8 cellular contexts compared by ENCODE assay signal in genomic region chr2:46179037-46179621, GRCh38.
DNase-seq lines count a peak whose midpoint lies in the region; ATAC-seq, FAIRE-seq and TF ChIP-seq lines count a peak whose summit lies in the region.

No MANE protein-coding gene starts in this region.

- CTCF ChIA-PET in activated CD4-positive, alpha-beta memory T cell treated with anti-CD3 and anti-CD28 coated beads for 36 hours (lab: Charles Lee) = interaction anchor here (0.8 kb wide), 1 partner anchor 187 kb away, joined by 3 read pairs; no protein-coding TSS in a partner anchor

- H3K27me3 ChIP-seq in BLaER1 treated with 17β-estradiol and CSF1 and Interleukin-3, amounts not matched to agents 10 nM and 100 nM = no peaks in the 10 kb centered on the region
- H3K27me3 ChIP-seq in ovary (no peaks in the 10 kb centered on the region), upper lobe of right lung (no peaks in the 10 kb centered on the region), HAP-1 (ENCODE audit: low read depth) (no peaks in the 10 kb centered on the region)

- no peaks in the 10 kb centered on the region for H3K36me3 Mint-ChIP-seq in activated CD4-positive, alpha-beta memory T cell treated with anti-CD3 and anti-CD28 coated beads for 36 hours

- intact Hi-C loops in activated CD4-positive, alpha-beta memory T cell treated with anti-CD3 and anti-CD28 coated beads for 36 hours (cut with micrococcal nuclease) = loop anchor here (2.0 kb wide), 1 partner anchor 110 kb away; no protein-coding TSS in a partner anchor
- intact Hi-C loops in ovary (cut with DNase I) = no loop called here
- intact Hi-C loops in upper lobe of right lung (cut with DNase I) = no loop called here

- peaks cover 18 to 34% (median 27%) of the 10 kb centered on the region in 10 experiments for H3K4me1 ChIP-seq in BLaER1 treated with 17β-estradiol and CSF1 and Interleukin-3, amounts not matched to agents 10 nM and 100 nM
- H3K4me1 ChIP-seq in ovary (ENCODE audit: insufficient read depth) = peaks cover 7% of the 10 kb centered on the region
- peaks cover 30% of the 10 kb centered on the region for H3K4me1 ChIP-seq in upper lobe of right lung
- H3K4me1 ChIP-seq in HAP-1 = no peaks in the 10 kb centered on the region; the same call in 1 of the 2 replicates

- H3K9ac ChIP-seq in BLaER1 treated with 17β-estradiol and CSF1 and Interleukin-3, amounts not matched to agents 10 nM and 100 nM = peak overlapping the region in 7 of 11 experiments; percentile 11 to 55 (median 20); a peak in 4 of 22 replicates

- TF ChIP-seq CTCF in epithelial cell of esophagus (IDR thresholded peaks at IDR 0.05; ENCODE audit: insufficient read depth, low read depth, low read length, missing control alignments) (no peak), ovary (IDR thresholded peaks at IDR 0.05) (no peak), upper lobe of right lung (IDR thresholded peaks at IDR 0.05) (no peak)

- POLR2A ChIA-PET in activated CD4-positive, alpha-beta memory T cell treated with anti-CD3 and anti-CD28 coated beads for 36 hours (lab: Charles Lee) = interaction anchor here (0.6 kb wide), 1 partner anchor 731 kb away, joined by 3 read pairs; no protein-coding TSS in a partner anchor

- in situ Hi-C loops in HAP-1 (cut with MboI; ENCODE audit: low sequenced_read_pairs) = no loop called here

- H3K9me3 Mint-ChIP-seq in activated CD4-positive, alpha-beta memory T cell treated with anti-CD3 and anti-CD28 coated beads for 36 hours = no peaks in the 10 kb centered on the region

- TF ChIP-seq EP300 in ovary (IDR thresholded peaks at IDR 0.05) = no peak

- TF ChIP-seq POLR2A in ovary (IDR thresholded peaks at IDR 0.05) (no peak), GM12891 (IDR thresholded peaks at IDR 0.05; ENCODE audit: low read depth, low read length) (no peak)

- peaks cover 10% of the 10 kb centered on the region for H3K4me1 Mint-ChIP-seq in activated CD4-positive, alpha-beta memory T cell treated with anti-CD3 and anti-CD28 coated beads for 36 hours (ENCODE audit: low read depth)

- no peak overlapping the region for H3K4me3 Mint-ChIP-seq in activated CD4-positive, alpha-beta memory T cell treated with anti-CD3 and anti-CD28 coated beads for 36 hours

- H3K36me3 ChIP-seq in BLaER1 treated with 17β-estradiol and CSF1 and Interleukin-3, amounts not matched to agents 10 nM and 100 nM = peaks cover 0 to 96% (median 72%) of the 10 kb centered on the region in 11 experiments; a peak in 18 of 22 replicates
- no peaks in the 10 kb centered on the region for H3K36me3 ChIP-seq in ovary
- H3K36me3 ChIP-seq in upper lobe of right lung = no peaks in the 10 kb centered on the region
- no peaks in the 10 kb centered on the region for H3K36me3 ChIP-seq in HAP-1 (replicated peaks)

- H3K27ac Mint-ChIP-seq in activated CD4-positive, alpha-beta memory T cell treated with anti-CD3 and anti-CD28 coated beads for 36 hours = peak overlapping the region; percentile 31

- 15 to 17% (median 15%) methylated on average over 6 of the region's 6 CpGs for WGBS in ovary, 3 donors

- peak overlapping the region; percentile 40 to 68 (median 49); a peak in 21 of 22 replicates for H3K27ac ChIP-seq in BLaER1 treated with 17β-estradiol and CSF1 and Interleukin-3, amounts not matched to agents 10 nM and 100 nM
- H3K27ac ChIP-seq in ovary (peak overlapping the region; percentile 67 to 87), upper lobe of right lung (peak overlapping the region; percentile 52)

- H3K4me3 ChIP-seq in BLaER1 treated with 17β-estradiol and CSF1 and Interleukin-3, amounts not matched to agents 10 nM and 100 nM = no peak overlapping the region
- H3K4me3 ChIP-seq in epithelial cell of esophagus (ENCODE audit: low read length) (no peak overlapping the region), ovary (no peak overlapping the region), upper lobe of right lung (no peak overlapping the region), HAP-1 (no peak overlapping the region)

- H3K4me2 ChIP-seq in BLaER1 treated with 17β-estradiol and CSF1 and Interleukin-3, amounts not matched to agents 10 nM and 100 nM = peak overlapping the region; percentile 34 to 68 (median 50)

- DNase-seq in activated CD4-positive, alpha-beta memory T cell treated with anti-CD3 and anti-CD28 coated beads for 36 hours = peak; percentile 73
- DNase-seq in epithelial cell of esophagus (ENCODE audit: low read depth) = peak; percentile 82
- peak; percentile 73 to 80 (median 79) for DNase-seq in ovary
- DNase-seq in upper lobe of right lung = no peak
- DNase-seq in HAP-1 (ENCODE audit: low spot score in 2 of 2) = no peak
- DNase-seq in GM12891 (ENCODE audit: insufficient read length, low spot score) = no peak

- no peaks in the 10 kb centered on the region; a peak in 1 of 22 replicates for H4K20me1 ChIP-seq in BLaER1 treated with 17β-estradiol and CSF1 and Interleukin-3, amounts not matched to agents 10 nM and 100 nM

- ATAC-seq in HG03354 (IDR thresholded peaks at IDR 0.05; ENCODE audit: poor library complexity, severe bottlenecking, unreplicated experiment) (peak; percentile 97), upper lobe of right lung (peak; percentile 70)

- FAIRE-seq in GM12891 (lab: Jason Lieb, UNC) = no peak

- no peaks in the 10 kb centered on the region for H3K27me3 Mint-ChIP-seq in activated CD4-positive, alpha-beta memory T cell treated with anti-CD3 and anti-CD28 coated beads for 36 hours

- H3K9me3 ChIP-seq in BLaER1 treated with 17β-estradiol and CSF1 and Interleukin-3, amounts not matched to agents 10 nM and 100 nM (replicated peaks in 1 of 11) = no peaks in the 10 kb centered on the region
- H3K9me3 ChIP-seq in ovary = no peaks in the 10 kb centered on the region
- H3K9me3 ChIP-seq in upper lobe of right lung = no peaks in the 10 kb centered on the region
- no peaks in the 10 kb centered on the region for H3K9me3 ChIP-seq in HAP-1

TF ChIP-seq in GM12891, 5 proteins besides CTCF, POLR2A, EP300 and RAD21:
- TF ChIP-seq POLR2AphosphoS5 (IDR thresholded peaks at IDR 0.05; ENCODE audit: low read depth, low read length) (no peak), POU2F2 (IDR thresholded peaks at IDR 0.05; ENCODE audit: low read depth, low read length) (no peak), PAX5 (IDR thresholded peaks at IDR 0.05; ENCODE audit: insufficient read depth, low read length, severe bottlenecking) (no peak), TAF1 (IDR thresholded peaks at IDR 0.05; ENCODE audit: low read depth, low read length) (no peak), SPI1 (IDR thresholded peaks at IDR 0.05; ENCODE audit: low read depth, low read length) (no peak)

Comparison
In these comparisons a context has a peak if more than half of its experiments do, and no peak if none do; other contexts are left out.
1. DNase-seq: peak in activated CD4-positive, alpha-beta memory T cell treated with anti-CD3 and anti-CD28 coated beads for 36 hours (single experiment), epithelial cell of esophagus (single experiment) and ovary (5 of 5); none in upper lobe of right lung (single experiment), HAP-1 (0 of 2) and GM12891 (single experiment).
2. Peak in every context shown above with its lines, with median percentiles within 50 percentile points of each other: H3K27ac ChIP-seq.